1 cellular context compared by ENCODE assay signal in genomic region chr13:113576597-113576996, GRCh38.
TF ChIP-seq lines count a peak whose summit lies in the region.

No MANE protein-coding gene starts in this region.

TF ChIP-seq in HepG2, 621 proteins besides CTCF, POLR2A, EP300 and RAD21 (continued from another document):
- TF ChIP-seq TMF1 (CRISPR knock-in tag; IDR thresholded peaks at IDR 0.05; ENCODE audit: low read depth) (no peak), ZNF558 (CRISPR knock-in tag; IDR thresholded peaks at IDR 0.05; ENCODE audit: borderline replicate concordance) (peak; percentile 80; the same call in 1 of the 2 replicates), ZSCAN21 (CRISPR knock-in tag; IDR thresholded peaks at IDR 0.05; ENCODE audit: borderline replicate concordance) (no peak)
